8 cellular contexts compared by ENCODE assay signal in the genomic region with DNA sequence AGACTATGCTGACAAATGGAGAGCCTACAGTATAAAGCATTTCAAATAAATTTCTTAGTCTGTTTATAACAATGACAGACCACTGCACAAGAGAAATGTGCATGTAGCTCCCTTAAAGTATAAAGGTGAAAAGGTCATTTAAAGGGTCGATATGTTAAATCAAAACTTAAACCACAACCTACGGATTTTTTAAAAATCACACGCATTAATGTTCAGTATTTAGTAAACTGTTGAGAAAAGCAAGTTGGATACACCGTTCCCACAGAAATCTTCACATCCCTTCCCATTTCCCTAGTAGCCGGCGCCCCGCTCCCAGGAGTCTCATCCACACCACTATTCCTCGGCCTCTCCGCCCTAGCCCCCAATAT. TPM values are rescaled to one million over a fixed set of nuclear protein-coding genes. Genes with fewer than 3 reads are reported as not detected.
DNase-seq lines count a peak whose midpoint lies in the region; ATAC-seq and TF ChIP-seq lines count a peak whose summit lies in the region.

No MANE protein-coding gene starts in this region.

- peaks cover 50% of the 10 kb centered on the region for H3K4me1 Mint-ChIP-seq in activated naive CD4-positive, alpha-beta T cell treated with anti-CD3 and anti-CD28 coated beads, Interleukin-2, amount 50 U/mL, for 24 hours
- peaks cover 34% of the 10 kb centered on the region for H3K4me1 Mint-ChIP-seq in central memory CD8-positive, alpha-beta T cell

- H3K9ac ChIP-seq in mesendoderm (ENCODE audit: low read length) = peak overlapping the region; percentile 94

- no peak overlapping the region for H2BK15ac ChIP-seq in mesendoderm (replicated peaks; ENCODE audit: low read depth)

- peak overlapping the region; percentile 97 for H3K27ac Mint-ChIP-seq in activated naive CD4-positive, alpha-beta T cell treated with anti-CD3 and anti-CD28 coated beads, Interleukin-2, amount 50 U/mL, for 24 hours
- peak overlapping the region; percentile 98 for H3K27ac Mint-ChIP-seq in central memory CD8-positive, alpha-beta T cell (ENCODE audit: low read depth)

- H4K8ac ChIP-seq in mesendoderm (ENCODE audit: low read depth, low read length) = no peak overlapping the region

- H3K4me1 ChIP-seq in mesendoderm (ENCODE audit: control insufficient read depth, low read depth, low read length) = peaks cover 2% of the 10 kb centered on the region
- peaks cover 46% of the 10 kb centered on the region for H3K4me1 ChIP-seq in vagina

- intact Hi-C loops in vagina (cut with DNase I) = loop anchor here (10.0 kb wide), 2 partner anchors 121 to 219 kb away; a partner anchor contains a TSS

- peak overlapping the region; percentile 80 for H2BK5ac ChIP-seq in mesendoderm (ENCODE audit: low read length)

- H3K36me3 Mint-ChIP-seq in activated naive CD4-positive, alpha-beta T cell treated with anti-CD3 and anti-CD28 coated beads, Interleukin-2, amount 50 U/mL, for 24 hours = no peaks in the 10 kb centered on the region
- H3K36me3 Mint-ChIP-seq in central memory CD8-positive, alpha-beta T cell (ENCODE audit: insufficient read depth) = peaks cover 21% of the 10 kb centered on the region

- H3K4me2 ChIP-seq in mesendoderm (ENCODE audit: low read length) = peak overlapping the region; percentile 16

- H3K4me3 ChIP-seq in mesendoderm (ENCODE audit: low read length) = peak overlapping the region; percentile 97
- H3K4me3 ChIP-seq in vagina = peak overlapping the region; percentile 54 to 57

- H4K5ac ChIP-seq in mesendoderm (ENCODE audit: low read length) = no peak overlapping the region

- no peak for ATAC-seq in central memory CD8-positive, alpha-beta T cell (replicated peaks; ENCODE audit: extremely low read depth, poor library complexity, severe bottlenecking)
- no peak for ATAC-seq in HG02610 (IDR thresholded peaks at IDR 0.05; ENCODE audit: unreplicated experiment)

- H3K18ac ChIP-seq in mesendoderm (ENCODE audit: low read length) = peak overlapping the region; percentile 96

- DNase-seq in activated naive CD4-positive, alpha-beta T cell treated with Interleukin-2 at 50 U/mL for 16 hours = no peak
- no peak for DNase-seq in central memory CD8-positive, alpha-beta T cell (ENCODE audit: low spot score in 2 of 2)
- DNase-seq in mesendoderm (no peak), vagina (ENCODE audit: extremely low spot score in 2 of 2) (no peak), GOT3 (lab: John Stamatoyannopoulos, UW) (no peak), ACHN (no peak)

- no peak overlapping the region for H2AK5ac ChIP-seq in mesendoderm (ENCODE audit: low read length)

- H3K79me2 ChIP-seq in mesendoderm (ENCODE audit: control insufficient read depth, insufficient read depth, low read length) = peaks cover 35% of the 10 kb centered on the region

- no peak overlapping the region for H3K27ac ChIP-seq in mesendoderm (ENCODE audit: low read depth, low read length)
- peak overlapping the region; percentile 77 for H3K27ac ChIP-seq in vagina

- no peak for TF ChIP-seq POLR2A in vagina (IDR thresholded peaks at IDR 0.05)

- H2BK120ac ChIP-seq in mesendoderm (ENCODE audit: low read depth, low read length) = no peak overlapping the region

- no peaks in the 10 kb centered on the region for H3K27me3 Mint-ChIP-seq in activated naive CD4-positive, alpha-beta T cell treated with anti-CD3 and anti-CD28 coated beads, Interleukin-2, amount 50 U/mL, for 24 hours
- no peaks in the 10 kb centered on the region for H3K27me3 Mint-ChIP-seq in central memory CD8-positive, alpha-beta T cell

- peak overlapping the region; percentile 73 for H3K4ac ChIP-seq in mesendoderm (ENCODE audit: low read depth, low read length)

- WGBS in mesendoderm (ENCODE audit: extremely low coverage, insufficient coverage, low lambda C conversion rate) = no CpG with 5 or more reads among the region's 9 CpGs

- H3K9me3 ChIP-seq in vagina = no peaks in the 10 kb centered on the region

- H3K4me3 Mint-ChIP-seq in activated naive CD4-positive, alpha-beta T cell treated with anti-CD3 and anti-CD28 coated beads, Interleukin-2, amount 50 U/mL, for 24 hours = peak overlapping the region; percentile 100
- H3K4me3 Mint-ChIP-seq in central memory CD8-positive, alpha-beta T cell = peak overlapping the region; percentile 98

- TF ChIP-seq CTCF in vagina (IDR thresholded peaks at IDR 0.05) = no peak

- no peaks in the 10 kb centered on the region for H3K9me3 Mint-ChIP-seq in activated naive CD4-positive, alpha-beta T cell treated with anti-CD3 and anti-CD28 coated beads, Interleukin-2, amount 50 U/mL, for 24 hours
- no peaks in the 10 kb centered on the region for H3K9me3 Mint-ChIP-seq in central memory CD8-positive, alpha-beta T cell

- H3K56ac ChIP-seq in mesendoderm (ENCODE audit: low read length) = peak overlapping the region; percentile 96

- H3K79me1 ChIP-seq in mesendoderm (ENCODE audit: low read length) = peaks cover 4% of the 10 kb centered on the region

- no peaks in the 10 kb centered on the region for H3K36me3 ChIP-seq in mesendoderm (ENCODE audit: control insufficient read depth, insufficient read depth, low read length)
- peaks cover 0 to 5% of the 10 kb centered on the region in 2 donors for H3K36me3 ChIP-seq in vagina

- H3K23ac ChIP-seq in mesendoderm (ENCODE audit: low read length) = no peak overlapping the region

- H3K27me3 ChIP-seq in mesendoderm (ENCODE audit: insufficient read depth, low read length, poor library complexity) = no peaks in the 10 kb centered on the region
- no peaks in the 10 kb centered on the region for H3K27me3 ChIP-seq in vagina

- in situ Hi-C loops in ACHN (cut with HindIII; ENCODE audit: low pct_ligation_motif_present, low pct_unique_long_range_greater_than_20kb, low sequenced_read_pairs) = no loop called here

RNA-seq across cellular contexts. Expression of a gene that starts 0.6 kb away (rescaled TPM):
- 180 TPM for polyA plus RNA-seq in mesendoderm (2013, experiment 1 of 2)
- 176 TPM for polyA plus RNA-seq in mesendoderm (2013, experiment 2 of 2)
- total RNA-seq in vagina = 37.1 TPM

RNA-seq across cellular contexts. Expression of a gene that starts 2.1 kb away (rescaled TPM):
- polyA plus RNA-seq in mesendoderm (2013, experiment 1 of 2) = 3.1 TPM
- polyA plus RNA-seq in mesendoderm (2013, experiment 2 of 2) = 3.3 TPM
- 2.9 TPM for total RNA-seq in vagina

RNA-seq across cellular contexts. Expression of a gene that starts 49.8 kb away (rescaled TPM):
- 17.7 TPM for polyA plus RNA-seq in mesendoderm (2013, experiment 1 of 2)
- 17.3 TPM for polyA plus RNA-seq in mesendoderm (2013, experiment 2 of 2)
- total RNA-seq in vagina = 29.7 TPM
